ENCODE assay signal across 24 cellular contexts in genomic region chr6:130756836-130757235, GRCh38.
DNase-seq lines count a peak whose midpoint lies in the region; ATAC-seq, FAIRE-seq and TF ChIP-seq lines count a peak whose summit lies in the region.
"Had no signal": no experiment of that assay in that cellular context is flagged by ENCODE, and none has a peak within 500 bp of the region (broad histone marks: within the 10 kb centered on the region; RNA-seq: fewer than 3 reads in every experiment).

No MANE protein-coding gene starts in this region.

- POLR2A ChIA-PET in GM12878 (lab: Charles Lee): no interaction called here

- TF ChIP-seq RAD21 in GM12878 (IDR thresholded peaks at IDR 0.05; ENCODE audit: insufficient read depth, low read depth, low read length): no peak
- no peak for TF ChIP-seq RAD21 in neural cell (conservative IDR thresholded peaks at IDR 0.05)

- WGBS in GM12878 (ENCODE audit: insufficient coverage, insufficient replicate concordance, low lambda C conversion rate, missing lambda C conversion rate): 0% methylated on average over 1 of the region's 1 CpG

- no peak overlapping the region for H3K4me3 ChIP-seq in GM12878
- H3K4me3 ChIP-seq in neural cell (ENCODE audit: low read length): peak overlapping the region; percentile 33
- H3K4me3 ChIP-seq: A549; BLaER1 treated with 17β-estradiol and CSF1 and Interleukin-3, amounts not matched to agents 10 nM and 100 nM had no signal

- no peak overlapping the region for H3K4me2 ChIP-seq in GM12878 (ENCODE audit: control insufficient read depth, insufficient read depth)
- H3K4me2 ChIP-seq in neural cell (ENCODE audit: low read length): peak overlapping the region; percentile 21
- H3K4me2 ChIP-seq: A549 had no signal

- H4K20me1 ChIP-seq in GM12878 (ENCODE audit: control insufficient read depth, insufficient read depth) (no peaks in the 10 kb centered on the region), neural cell (ENCODE audit: insufficient read depth) (no peaks in the 10 kb centered on the region)
- H4K20me1 ChIP-seq: BLaER1 treated with 17β-estradiol and CSF1 and Interleukin-3, amounts not matched to agents 10 nM and 100 nM had no signal

- H3K9ac ChIP-seq in GM12878 (ENCODE audit: control insufficient read depth, insufficient read depth, low read length) (no peak overlapping the region), neural cell (ENCODE audit: low read length) (no peak overlapping the region)
- H3K9ac ChIP-seq: BLaER1 treated with 17β-estradiol and CSF1 and Interleukin-3, amounts not matched to agents 10 nM and 100 nM had no signal

- no TSS peak for BruUV-seq in GM12878 (replicated peaks; lab: Mats Ljungman, UMichigan)

- no peak for ATAC-seq in GM12878
- ATAC-seq in T-helper 17 cell: no peak
- ATAC-seq: A549; CD8-positive, alpha-beta T cell had no signal

- TF ChIP-seq EP300 in GM12878 (IDR thresholded peaks at IDR 0.05; ENCODE audit: borderline replicate concordance in 1 of 2, control insufficient read depth in 1 of 2, low read depth in 2 of 2, low read length in 2 of 2): no peak
- TF ChIP-seq EP300 in neural cell (conservative IDR thresholded peaks at IDR 0.05; ENCODE audit: poor library complexity, severe bottlenecking): peak; percentile 52

- no peak overlapping the region for H3K4me3 Mint-ChIP-seq in T-helper 17 cell
- H3K4me3 Mint-ChIP-seq: B cell; CD4-positive, alpha-beta T cell; CD8-positive, alpha-beta T cell had no signal

- no peak overlapping the region for H2AFZ ChIP-seq in GM12878 (ENCODE audit: control insufficient read depth, low read depth, low read length)
- H2AFZ ChIP-seq in neural cell (ENCODE audit: low read depth, low read length): no peak overlapping the region

- intact Hi-C loops in GM12878 (cut with micrococcal nuclease; ENCODE audit: unreplicated experiment): loop anchor here (5.0 to 10.0 kb wide), 2 partner anchors 465 to 722 kb away; no protein-coding TSS in a partner anchor

- peaks cover 11% of the 10 kb centered on the region for H3K4me1 Mint-ChIP-seq in T-helper 17 cell
- H3K4me1 Mint-ChIP-seq: B cell had no signal

- H3K36me3 Mint-ChIP-seq in T-helper 17 cell (ENCODE audit: low read depth): peaks cover 2% of the 10 kb centered on the region
- H3K36me3 Mint-ChIP-seq: CD8-positive, alpha-beta T cell had no signal

- H3F3A ChIP-seq in neural cell (ENCODE audit: insufficient read depth, low read length, poor library complexity, severe bottlenecking): no peaks in the 10 kb centered on the region

- H3K27ac ChIP-seq in GM12878 (ENCODE audit: control insufficient read depth, insufficient read depth) (no peak overlapping the region), neural cell (ENCODE audit: low read length) (no peak overlapping the region)
- H3K27ac ChIP-seq: A549; BLaER1 treated with 17β-estradiol and CSF1 and Interleukin-3, amounts not matched to agents 10 nM and 100 nM; C4-2B had no signal

- RAD21 ChIA-PET in GM12878 (lab: Charles Lee; ENCODE audit: unreplicated experiment): no interaction called here

- H3K4me1 ChIP-seq in GM12878 (ENCODE audit: control insufficient read depth, insufficient read depth, low read length): no peaks in the 10 kb centered on the region
- H3K4me1 ChIP-seq: A549, Caco-2 had no signal

- no peak overlapping the region for H3K27ac Mint-ChIP-seq in T-helper 17 cell
- H3K27ac Mint-ChIP-seq: B cell; CD4-positive, alpha-beta T cell; CD8-positive, alpha-beta T cell had no signal

- H3K36me3 ChIP-seq in GM12878 (ENCODE audit: control insufficient read depth in 2 of 2, insufficient read depth in 2 of 2, low read length in 1 of 2) (no peaks in the 10 kb centered on the region), neural cell (ENCODE audit: insufficient read depth, low read length) (no peaks in the 10 kb centered on the region)
- H3K36me3 ChIP-seq: BLaER1 treated with 17β-estradiol and CSF1 and Interleukin-3, amounts not matched to agents 10 nM and 100 nM had no signal

- SMC1A ChIA-PET in GM12878 (lab: Charles Lee; ENCODE audit: uncharacterized antibody, unreplicated experiment): interaction anchor here (1.2 to 2.9 kb wide), 2 partner anchors 19 to 435 kb away, joined by 3 to 11 read pairs; no protein-coding TSS in a partner anchor

- H3K79me2 ChIP-seq in GM12878 (ENCODE audit: control insufficient read depth, insufficient read depth, low read length): no peaks in the 10 kb centered on the region
- no peaks in the 10 kb centered on the region for H3K79me2 ChIP-seq in neural cell (replicated peaks; ENCODE audit: insufficient read depth, low read length)

- CTCF ChIA-PET in GM12878 (lab: Yijun Ruan, JAX): interaction anchor here (0.7 kb wide), 1 partner anchor 53 kb away, joined by 3 read pairs; no protein-coding TSS in a partner anchor

- no peak for DNase-seq in D721Med (ENCODE audit: insufficient read length, low spot score)
- DNase-seq in GM12878 (ENCODE audit: low read depth, low spot score): no peak
- DNase-seq in T-helper 17 cell: no peak
- no peak for DNase-seq in A172 (ENCODE audit: low spot score)
- DNase-seq: 8988T; AML-193; Caco-2; Calu3; CD4-positive, alpha-beta T cell; CD8-positive, alpha-beta T cell; DMS 273 treated with DMSO at 0.1 percent for 48 hours; DMS153; DMS53; DMS79; DND-41; EL; GDM1 had no signal

- H3K9me2 ChIP-seq in neural cell (ENCODE audit: insufficient read depth, low read length): no peaks in the 10 kb centered on the region

- no peaks in the 10 kb centered on the region; a peak in 1 of 4 replicates for H3K27me3 ChIP-seq in GM12878 (replicated peaks in 1 of 2; ENCODE audit: control insufficient read depth in 2 of 2, insufficient read depth in 2 of 2, low read length in 1 of 2)
- no peaks in the 10 kb centered on the region for H3K27me3 ChIP-seq in neural cell (ENCODE audit: insufficient read depth, low read depth, low read length)

- FAIRE-seq in D721Med (lab: Jason Lieb, UNC) (peak; percentile 60), GM12878 (lab: Jason Lieb, UNC) (no peak)
- FAIRE-seq: A549, GM12891, GM19239 had no signal

- peaks cover 4% of the 10 kb centered on the region for H3K27me3 Mint-ChIP-seq in T-helper 17 cell
- H3K27me3 Mint-ChIP-seq: CD4-positive, alpha-beta T cell had no signal

- in situ Hi-C loops in GM12878 (cut with MboI): no loop called here

- TF ChIP-seq CTCF in D721Med (IDR thresholded peaks at IDR 0.05; ENCODE audit: insufficient read depth, missing control alignments): no peak
- TF ChIP-seq CTCF in GM12878 (IDR thresholded peaks at IDR 0.05 in 2 of 3, conservative IDR thresholded peaks at IDR 0.05 in 1 of 3; ENCODE audit: control insufficient read depth in 2 of 3, extremely low read depth in 1 of 3, insufficient read depth in 1 of 3, low read depth in 3 of 3, low read length in 3 of 3): no peak
- no peak for TF ChIP-seq CTCF in neural cell (IDR thresholded peaks at IDR 0.05; ENCODE audit: poor library complexity, severe bottlenecking)

- H3K9me3 ChIP-seq in GM12878 (replicated peaks; ENCODE audit: control insufficient read depth, insufficient read depth, low read length) (no peaks in the 10 kb centered on the region), neural cell (ENCODE audit: low read length) (no peaks in the 10 kb centered on the region), T-helper 17 cell (ENCODE audit: control insufficient read depth, low read length, poor library complexity, severe bottlenecking) (no peaks in the 10 kb centered on the region)
- H3K9me3 ChIP-seq: A549, Caco-2 had no signal

- TF ChIP-seq POLR2A in GM12878 (IDR thresholded peaks at IDR 0.05; ENCODE audit: low read depth, low read length): no peak

TF ChIP-seq in GM12878, 131 proteins besides CTCF, POLR2A, EP300 and RAD21:
- TF ChIP-seq BMI1 (IDR thresholded peaks at IDR 0.05; ENCODE audit: borderline replicate concordance): 0 out of 2 replicates have a peak, but pooled peaks have one; percentile 20
- TF ChIP-seq CBX3 (IDR thresholded peaks at IDR 0.05; ENCODE audit: borderline replicate concordance, low read depth): no peak
- TF ChIP-seq DPF2 (IDR thresholded peaks at IDR 0.05): no peak

TF ChIP-seq in neural cell, 6 proteins besides CTCF, POLR2A, EP300 and RAD21:
- TF ChIP-seq POLR2AphosphoS5 (IDR thresholded peaks at IDR 0.05) (peak; percentile 43), REST (IDR thresholded peaks at IDR 0.05; ENCODE audit: borderline replicate concordance) (no peak)
